ENCODE assay signal across 11 cellular contexts in the genomic region with DNA sequence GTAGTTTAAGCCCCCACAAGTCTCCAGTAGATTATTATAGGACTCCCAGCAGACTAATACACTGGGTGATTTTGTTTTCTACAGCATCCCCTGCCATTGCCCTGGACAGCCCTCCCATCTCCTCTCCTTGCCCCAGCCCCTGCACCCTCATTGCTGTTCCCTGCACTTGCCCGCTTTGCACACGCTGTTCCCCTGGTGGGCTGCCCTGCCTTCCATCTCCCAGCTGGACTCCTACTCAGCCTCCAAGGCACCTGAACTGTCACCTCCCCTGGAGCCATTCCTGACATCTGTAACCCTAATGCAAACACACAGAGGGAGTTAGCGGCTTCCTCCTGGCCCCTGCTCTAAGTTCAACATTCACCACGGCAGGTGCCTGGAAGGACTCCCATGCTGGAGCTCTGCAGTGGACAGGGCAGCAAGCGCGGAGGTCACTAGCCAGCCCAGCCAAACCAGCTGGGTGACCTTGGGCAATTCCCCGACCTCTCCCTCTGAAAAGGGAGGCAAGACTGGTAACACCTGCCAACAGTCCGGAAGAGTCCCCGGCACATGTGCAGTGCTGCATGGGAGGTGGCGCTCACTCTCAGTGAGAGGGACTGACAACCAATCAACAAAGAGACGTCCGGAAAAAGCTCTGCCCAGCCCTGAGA. TPM values are rescaled to one million over a fixed set of nuclear protein-coding genes. Genes with fewer than 3 reads are reported as not detected.
DNase-seq lines count a peak whose midpoint lies in the region; ATAC-seq and TF ChIP-seq lines count a peak whose summit lies in the region.
"Had no signal": no experiment of that assay in that cellular context is flagged by ENCODE, and none has a peak within 500 bp of the region (broad histone marks: within the 10 kb centered on the region; RNA-seq: fewer than 3 reads in every experiment).

No MANE protein-coding gene starts in this region.

- H3K27ac Mint-ChIP-seq in memory B cell, result peak overlapping the region; percentile 97

- H3K9me3 ChIP-seq in heart right ventricle (no peaks in the 10 kb centered on the region), WERI-Rb-1 (ENCODE audit: severe bottlenecking) (no peaks in the 10 kb centered on the region)
- H3K9me3 ChIP-seq: SJCRH30 had no signal

- H3K4me1 Mint-ChIP-seq in memory B cell, result peaks cover 41% of the 10 kb centered on the region

- H3K4me3 ChIP-seq in heart right ventricle (no peak overlapping the region), WERI-Rb-1 (ENCODE audit: low read depth, low read length) (no peak overlapping the region)
- H3K4me3 ChIP-seq: SJCRH30 had no signal

- TF ChIP-seq CTCF in heart right ventricle (IDR thresholded peaks at IDR 0.05) (no peak), WERI-Rb-1 (IDR thresholded peaks at IDR 0.05; ENCODE audit: low read depth, low read length) (no peak)

- intact Hi-C loops in heart right ventricle (cut with DNase I), result no loop called here
- intact Hi-C loops in Right ventricle myocardium superior (cut with DNase I), result no loop called here

- H3K4me3 Mint-ChIP-seq in memory B cell, result no peak overlapping the region
- H3K4me3 Mint-ChIP-seq: activated T-cell treated with anti-CD3 and anti-CD28 coated beads, Interleukin-2, amount 50 U/mL, for 4 hours had no signal

- no peaks in the 10 kb centered on the region for H3K36me3 Mint-ChIP-seq in memory B cell

- ATAC-seq in heart right ventricle (peak in 6 of 8 donors; percentile 12 to 37 (median 27)), Right ventricle myocardium superior (ENCODE audit: poor library complexity) (no peak), memory B cell (ENCODE audit: low read depth) (no peak), GM21360 (IDR thresholded peaks at IDR 0.05; ENCODE audit: unreplicated experiment) (no peak), GM21390 (IDR thresholded peaks at IDR 0.05; ENCODE audit: unreplicated experiment) (no peak)
- ATAC-seq: activated T-cell treated with anti-CD3 and anti-CD28 coated beads, Interleukin-2, amount 50 U/mL, for 4 hours had no signal

- no peaks in the 10 kb centered on the region for H3K9me3 Mint-ChIP-seq in memory B cell
- H3K9me3 Mint-ChIP-seq: activated T-cell treated with anti-CD3 and anti-CD28 coated beads, Interleukin-2, amount 50 U/mL, for 4 hours had no signal

- H3K27me3 ChIP-seq in heart right ventricle, result peaks cover 0 to 8% (median 0%) of the 10 kb centered on the region in 7 donors
- no peaks in the 10 kb centered on the region for H3K27me3 ChIP-seq in WERI-Rb-1 (ENCODE audit: insufficient read depth, low read depth, severe bottlenecking)
- H3K27me3 ChIP-seq: SJCRH30 had no signal

- peaks cover 0 to 8% (median 0%) of the 10 kb centered on the region in 9 donors for H3K4me1 ChIP-seq in heart right ventricle

- H3K27me3 Mint-ChIP-seq in memory B cell, result no peaks in the 10 kb centered on the region

- 66 to 78% methylated on average over 12 of the region's 12 CpGs for WGBS in heart right ventricle, 2 donors

- DNase-seq in heart right ventricle (no peak), Right ventricle myocardium superior (no peak), WERI-Rb-1 (peak; percentile 30), memory B cell (ENCODE audit: low spot score in 2 of 2) (no peak), ureter (ENCODE audit: low spot score) (peak; percentile 67), HCEC 1CT (no peak)
- DNase-seq: activated T-cell treated with anti-CD3 and anti-CD28 coated beads, Interleukin-2, amount 50 U/mL, for 4 hours; IMR-90; SJCRH30 had no signal

- no peak overlapping the region for H3K27ac ChIP-seq in heart right ventricle
- peak overlapping the region; percentile 97 for H3K27ac ChIP-seq in WERI-Rb-1
- H3K27ac ChIP-seq: SJCRH30 had no signal

- H3K36me3 ChIP-seq in heart right ventricle (no peaks in the 10 kb centered on the region), WERI-Rb-1 (no peaks in the 10 kb centered on the region)
- H3K36me3 ChIP-seq: SJCRH30 had no signal

RNA-seq across cellular contexts. Expression of a gene that starts 38.8 kb away (rescaled TPM):
- 10 to 100 TPM; 55.9 to 73.9 (median 60.7) TPM for total RNA-seq in heart right ventricle
- polyA plus RNA-seq in heart right ventricle, result 10 to 100 TPM; 13.1 to 29.7 TPM
- 78.6 TPM for total RNA-seq in Right ventricle myocardium superior
- 55.2 TPM for total RNA-seq in ureter

Comparison
In these comparisons a context has a peak if more than half of its experiments do, and no peak if none do; other contexts are left out.
1. ATAC-seq: peak in heart right ventricle (6 of 8); none in Right ventricle myocardium superior (single experiment), memory B cell (single experiment), GM21360 (single experiment) and GM21390 (single experiment).
2. DNase-seq: peak in WERI-Rb-1 (single experiment) and ureter (single experiment); none in heart right ventricle (0 of 2), Right ventricle myocardium superior (single experiment), memory B cell (0 of 2) and HCEC 1CT (single experiment).